In the genomic region with DNA sequence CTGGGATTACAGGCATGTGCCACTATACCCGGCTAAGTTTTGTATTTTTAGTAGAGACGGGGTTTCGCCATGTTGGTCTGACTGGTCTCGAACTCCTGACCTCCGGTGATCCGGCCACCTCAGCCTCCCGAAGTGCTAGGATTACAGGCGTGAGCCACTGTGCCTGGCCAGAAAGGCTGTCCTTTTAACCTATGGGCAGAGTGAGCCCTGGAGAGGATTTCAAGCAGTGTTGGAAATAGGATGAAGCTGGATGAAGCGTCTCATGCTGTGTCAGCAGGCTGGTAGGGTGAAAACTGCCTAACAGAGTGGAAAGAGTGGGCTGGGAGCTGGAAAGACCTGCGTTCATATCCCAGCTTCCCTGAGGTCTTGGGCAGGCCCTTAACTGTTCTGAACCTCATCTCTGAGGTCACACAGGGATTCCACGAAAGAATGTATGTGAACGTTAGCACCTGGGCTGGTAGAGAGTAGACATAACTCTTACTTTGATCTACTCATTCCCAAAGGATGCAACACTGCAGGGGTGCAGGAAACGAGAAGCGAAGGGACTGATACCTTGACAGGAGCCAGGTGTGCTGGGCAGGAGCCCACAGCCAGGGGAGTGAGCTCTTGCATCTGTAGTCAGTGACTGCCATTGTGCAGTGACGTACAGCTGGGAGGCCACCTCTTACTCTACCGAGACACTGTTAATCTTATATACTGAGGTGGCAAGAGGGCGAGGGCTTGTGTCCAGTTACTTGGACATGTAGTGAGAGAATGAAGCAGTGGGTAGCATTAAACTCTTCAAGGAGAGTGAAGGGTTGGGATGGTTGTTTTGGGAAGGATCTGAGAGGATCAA, we compare ENCODE assay signal across 13 cellular contexts. TPM values are rescaled to one million over a fixed set of nuclear protein-coding genes. Genes with fewer than 3 reads are reported as not detected.
DNase-seq lines count a peak whose midpoint lies in the region; ATAC-seq and TF ChIP-seq lines count a peak whose summit lies in the region.
"Had no signal": no experiment of that assay in that cellular context is flagged by ENCODE, and none has a peak within 500 bp of the region (broad histone marks: within the 10 kb centered on the region; RNA-seq: fewer than 3 reads in every experiment).

No MANE protein-coding gene starts in this region.

- POLR2A ChIA-PET in naive thymus-derived CD8-positive, alpha-beta T cell (lab: Charles Lee): no interaction called here

- H3K36me3 ChIP-seq in transverse colon: no peaks in the 10 kb centered on the region

- TF ChIP-seq CTCF in transverse colon (IDR thresholded peaks at IDR 0.05): no peak

- H3K4me1 Mint-ChIP-seq in activated naive CD4-positive, alpha-beta T cell treated with anti-CD3 and anti-CD28 coated beads, Interleukin-2, amount 50 U/mL, for 24 hours: peaks cover 73% of the 10 kb centered on the region
- H3K4me1 Mint-ChIP-seq in naive thymus-derived CD8-positive, alpha-beta T cell: peaks cover 34 to 87% (median 75%) of the 10 kb centered on the region in 4 donors

- no peak for TF ChIP-seq POLR2A in transverse colon (IDR thresholded peaks at IDR 0.05)

- no peaks in the 10 kb centered on the region for H3K27me3 ChIP-seq in transverse colon

- H3K27ac ChIP-seq in transverse colon: peak overlapping the region; percentile 85 to 90 (median 88)

- no peak for TF ChIP-seq EP300 in transverse colon (IDR thresholded peaks at IDR 0.05; ENCODE audit: low read depth)

- H3K4me3 Mint-ChIP-seq in activated naive CD4-positive, alpha-beta T cell treated with anti-CD3 and anti-CD28 coated beads, Interleukin-2, amount 50 U/mL, for 24 hours: no peak overlapping the region
- H3K4me3 Mint-ChIP-seq in naive thymus-derived CD8-positive, alpha-beta T cell: peak overlapping the region in 3 of 10 donors; percentile 2 to 18 (median 5)
- H3K4me3 Mint-ChIP-seq: T-helper 1 cell treated with Interleukin-12 subunit alpha and Interleukin-12 subunit beta and Interleukin-4 antibody, amounts not matched to agents 30 μg/mL and 1 μg/mL, for 36 hours had no signal

- intact Hi-C loops in transverse colon (cut with DNase I; ENCODE audit: low total_unique reads): no loop called here

- peak overlapping the region in 1 of 4 donors; percentile 1 for H3K4me3 ChIP-seq in transverse colon

- in situ Hi-C loops in transverse colon (cut with MboI; ENCODE audit: low pct_ligation_motif_present in 1 of 4, low pct_unique_long_range_greater_than_20kb in 1 of 4, low sequenced_read_pairs in 3 of 4): no loop called here

- H3K36me3 Mint-ChIP-seq in activated naive CD4-positive, alpha-beta T cell treated with anti-CD3 and anti-CD28 coated beads, Interleukin-2, amount 50 U/mL, for 24 hours: peaks cover 5% of the 10 kb centered on the region
- H3K36me3 Mint-ChIP-seq in naive thymus-derived CD8-positive, alpha-beta T cell: peaks cover 4 to 20% (median 7%) of the 10 kb centered on the region in 3 donors

- WGBS in transverse colon (ENCODE audit: low coverage in 1 of 2), 2 donors: 74% methylated on average over 17 of the region's 17 CpGs; no CpG with 5 or more reads in 1 of the 2 donors

- no peaks in the 10 kb centered on the region for H3K27me3 Mint-ChIP-seq in activated naive CD4-positive, alpha-beta T cell treated with anti-CD3 and anti-CD28 coated beads, Interleukin-2, amount 50 U/mL, for 24 hours
- no peaks in the 10 kb centered on the region for H3K27me3 Mint-ChIP-seq in naive thymus-derived CD8-positive, alpha-beta T cell

- H3K4me1 ChIP-seq in transverse colon: peaks cover 35 to 79% (median 42%) of the 10 kb centered on the region in 4 donors

- ATAC-seq in naive thymus-derived CD8-positive, alpha-beta T cell: no peak

- peak overlapping the region; percentile 56 for H3K27ac Mint-ChIP-seq in activated naive CD4-positive, alpha-beta T cell treated with anti-CD3 and anti-CD28 coated beads, Interleukin-2, amount 50 U/mL, for 24 hours
- H3K27ac Mint-ChIP-seq in naive thymus-derived CD8-positive, alpha-beta T cell: peak overlapping the region in 8 of 10 donors; percentile 32 to 95 (median 68)
- H3K27ac Mint-ChIP-seq: T-helper 1 cell treated with Interleukin-12 subunit alpha and Interleukin-12 subunit beta and Interleukin-4 antibody, amounts not matched to agents 30 μg/mL and 1 μg/mL, for 36 hours had no signal

- no peak for DNase-seq in activated naive CD4-positive, alpha-beta T cell treated with Interleukin-2 at 50 U/mL for 16 hours
- peak; percentile 53 for DNase-seq in ecto neural progenitor cell (ENCODE audit: low spot score)
- no peak for DNase-seq in naive thymus-derived CD8-positive, alpha-beta T cell
- DNase-seq in transverse colon: no peak
- no peak for DNase-seq in activated effector memory CD4-positive, alpha-beta T cell treated with anti-CD3 and anti-CD28 coated beads, Interleukin-2, amount 50 U/mL, for 16 hours
- no peak for DNase-seq in amniotic stem cell (lab: John Stamatoyannopoulos, UW)
- no peak for DNase-seq in NCI-H526 treated with DMSO at 0.1 percent for 48 hours (lab: John Stamatoyannopoulos, UW)
- DNase-seq: activated T-cell treated with anti-CD3 and anti-CD28 coated beads for 4 hours, Karpas-422, NCI-H510A treated with DMSO at 0.1 percent for 48 hours had no signal

- H3K9me3 Mint-ChIP-seq in activated naive CD4-positive, alpha-beta T cell treated with anti-CD3 and anti-CD28 coated beads, Interleukin-2, amount 50 U/mL, for 24 hours: no peaks in the 10 kb centered on the region
- H3K9me3 Mint-ChIP-seq in naive thymus-derived CD8-positive, alpha-beta T cell: no peaks in the 10 kb centered on the region
- H3K9me3 Mint-ChIP-seq: T-helper 1 cell treated with Interleukin-12 subunit alpha and Interleukin-12 subunit beta and Interleukin-4 antibody, amounts not matched to agents 30 μg/mL and 1 μg/mL, for 36 hours had no signal

- H3K9me3 ChIP-seq in transverse colon: no peaks in the 10 kb centered on the region

RNA-seq across cellular contexts. Expression of a gene that starts 34.2 kb away (rescaled TPM):
- total RNA-seq in naive thymus-derived CD8-positive, alpha-beta T cell: 10 to 100 TPM; 32.6 to 35.6 TPM
- polyA plus RNA-seq in naive thymus-derived CD8-positive, alpha-beta T cell: 10 to 100 TPM; 22.6 to 28.2 (median 24.1) TPM
- 100 to 1,000 TPM in 2 of 4 donors, 10 to 100 TPM in 2; 68.9 to 168 (median 129) TPM for total RNA-seq in transverse colon

RNA-seq across cellular contexts. Expression of a gene that starts 59.3 kb away (rescaled TPM):
- total RNA-seq in naive thymus-derived CD8-positive, alpha-beta T cell: not detected
- under 1 TPM in 1 of 3 donors, not detected in 2; 0.11 TPM for polyA plus RNA-seq in naive thymus-derived CD8-positive, alpha-beta T cell
- total RNA-seq in transverse colon: 10 to 100 TPM in 1 of 4 donors, not detected in 3; 13.3 TPM
- total RNA-seq: subcutaneous adipose tissue had no signal
